ENCODE assay signal across 10 cellular contexts in the genomic region with DNA sequence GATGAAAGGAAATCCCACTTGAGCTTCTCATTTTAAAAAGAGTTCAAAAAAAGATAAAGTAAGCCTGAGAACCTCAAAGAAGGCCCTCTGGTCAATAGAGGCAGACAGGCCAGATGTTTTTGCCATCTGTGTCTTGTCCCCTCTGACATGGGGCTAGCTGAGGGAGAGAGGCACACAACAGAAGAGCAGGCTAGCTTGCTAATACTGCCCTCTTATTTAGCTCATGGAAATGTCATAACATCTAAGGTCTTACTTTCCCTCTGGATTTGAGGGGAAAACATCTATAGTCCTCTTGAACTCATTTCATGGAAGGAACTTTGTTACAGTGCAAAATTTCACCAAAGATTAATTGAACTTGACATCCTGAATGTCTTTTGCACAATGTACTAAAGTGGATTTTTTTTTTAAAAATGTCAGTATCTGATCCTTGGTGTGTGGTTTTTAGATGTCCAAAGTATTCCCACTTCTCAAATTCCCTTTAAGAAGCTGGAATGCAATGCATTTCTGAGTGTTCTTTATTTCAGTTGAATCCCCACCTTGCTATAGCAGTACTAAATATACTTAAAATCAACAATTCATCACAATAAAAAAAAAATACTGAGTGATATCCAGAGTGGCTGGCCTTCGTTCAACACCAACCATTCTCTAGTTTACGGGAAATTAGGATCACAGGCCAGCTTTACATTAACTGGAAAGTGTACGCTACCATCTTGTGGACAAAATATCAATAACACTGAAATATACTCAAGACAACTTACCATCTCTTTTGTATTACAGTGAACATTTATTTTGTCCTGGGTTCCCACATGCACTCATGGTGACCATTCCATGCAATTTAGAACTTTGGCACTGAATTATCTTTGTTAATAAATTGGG.
DNase-seq lines count a peak whose midpoint lies in the region; ATAC-seq and TF ChIP-seq lines count a peak whose summit lies in the region.
"Had no signal": no experiment of that assay in that cellular context is flagged by ENCODE, and none has a peak within 500 bp of the region (broad histone marks: within the 10 kb centered on the region; RNA-seq: fewer than 3 reads in every experiment).

No MANE protein-coding gene starts in this region.

- no peak overlapping the region for H2BK5ac ChIP-seq in neuronal stem cell (ENCODE audit: low read length)

- H3K79me1 ChIP-seq in neuronal stem cell (ENCODE audit: low read depth, low read length), result no peaks in the 10 kb centered on the region

- H3K36me3 Mint-ChIP-seq in progenitor cell of endocrine pancreas (ENCODE audit: insufficient read depth), result no peaks in the 10 kb centered on the region

- peak; percentile 16; the same call in 1 of the 3 replicates for TF ChIP-seq CTCF in GM12872 (IDR thresholded peaks at IDR 0.05; ENCODE audit: insufficient read depth, low read depth, low read length)
- peak; percentile 55 for TF ChIP-seq CTCF in progenitor cell of endocrine pancreas (IDR thresholded peaks at IDR 0.05; ENCODE audit: unreplicated experiment)

- H3K27ac ChIP-seq in neuronal stem cell (replicated peaks; ENCODE audit: low read length), result no peak overlapping the region

- no peaks in the 10 kb centered on the region for H3K27me3 Mint-ChIP-seq in progenitor cell of endocrine pancreas
- H3K27me3 Mint-ChIP-seq: memory B cell had no signal

- no peak overlapping the region for H3K4ac ChIP-seq in neuronal stem cell (ENCODE audit: low read length)

- no peak overlapping the region for H3K4me3 ChIP-seq in neuronal stem cell (ENCODE audit: low read length in 2 of 2)

- WGBS in neuronal stem cell (ENCODE audit: extremely low coverage in 2 of 2, insufficient read length in 2 of 2, insufficient replicate concordance in 1 of 2), 2 donors, result no CpG with 5 or more reads among the region's 3 CpGs

- ATAC-seq in GM19328 (IDR thresholded peaks at IDR 0.05; ENCODE audit: unreplicated experiment), result no peak

- no peaks in the 10 kb centered on the region for H3K4me1 Mint-ChIP-seq in progenitor cell of endocrine pancreas (ENCODE audit: low read depth)

- in situ Hi-C loops in T47D (cut with HindIII; ENCODE audit: low pct_unique_long_range_greater_than_20kb, low sequenced_read_pairs), result no loop called here

- H3K4me1 ChIP-seq in neuronal stem cell (ENCODE audit: control insufficient read depth in 2 of 2, insufficient read depth in 1 of 2, low read depth in 1 of 2, low read length in 2 of 2), result no peaks in the 10 kb centered on the region

- no peak overlapping the region for H4K8ac ChIP-seq in neuronal stem cell (ENCODE audit: low read depth, low read length)

- H2BK15ac ChIP-seq in neuronal stem cell (ENCODE audit: low read length), result no peak overlapping the region

- no peak overlapping the region for H3K4me3 Mint-ChIP-seq in progenitor cell of endocrine pancreas (ENCODE audit: low read depth)
- H3K4me3 Mint-ChIP-seq: memory B cell had no signal

- H3K23ac ChIP-seq in neuronal stem cell (ENCODE audit: low read depth, low read length, poor library complexity), result no peak overlapping the region

- DNase-seq in NCI-H1694 (lab: John Stamatoyannopoulos, UW) (peak; percentile 17), T47D (ENCODE audit: low read depth in 1 of 2, low spot score in 1 of 2) (peak; percentile 37 to 67), progenitor cell of endocrine pancreas (ENCODE audit: low spot score, unreplicated experiment) (no peak), neuronal stem cell (ENCODE audit: low spot score) (no peak), iPS-NIHi7 (ENCODE audit: extremely low spot score) (no peak), NCI-H1092 treated with DMSO at 0.1 percent for 48 hours (lab: John Stamatoyannopoulos, UW) (no peak)
- DNase-seq: activated T-cell treated with anti-CD3 and anti-CD28 coated beads, Interleukin-2, amount 50 U/mL, for 1 hour had no signal

- no peak overlapping the region for H2BK120ac ChIP-seq in neuronal stem cell (ENCODE audit: low read depth, low read length)

- H3K9me3 ChIP-seq in neuronal stem cell (replicated peaks in 1 of 2; ENCODE audit: control insufficient read depth in 2 of 2, insufficient read depth in 1 of 2, low read depth in 1 of 2, low read length in 2 of 2), result peaks cover 0 to 1% of the 10 kb centered on the region in 2 donors

- H3K4me2 ChIP-seq in neuronal stem cell (ENCODE audit: insufficient read depth, low read length, poor library complexity, severe bottlenecking), result no peak overlapping the region

- no peaks in the 10 kb centered on the region for H3K36me3 ChIP-seq in neuronal stem cell (replicated peaks in 1 of 2; ENCODE audit: control insufficient read depth in 2 of 2, insufficient read depth in 2 of 2, low read length in 2 of 2)

- H2BK12ac ChIP-seq in neuronal stem cell (ENCODE audit: low read length), result no peak overlapping the region

- H3K27me3 ChIP-seq in neuronal stem cell (ENCODE audit: control insufficient read depth in 3 of 3, insufficient read depth in 3 of 3, low read depth in 1 of 3, low read length in 3 of 3), result no peaks in the 10 kb centered on the region

- no peak overlapping the region for H3K18ac ChIP-seq in neuronal stem cell (ENCODE audit: low read length)

- H2AK5ac ChIP-seq in neuronal stem cell (ENCODE audit: low read depth, low read length), result no peak overlapping the region

- no peak overlapping the region for H3K27ac Mint-ChIP-seq in progenitor cell of endocrine pancreas
- H3K27ac Mint-ChIP-seq: memory B cell had no signal

- peaks cover 5% of the 10 kb centered on the region for H3K9me3 Mint-ChIP-seq in progenitor cell of endocrine pancreas (ENCODE audit: low read depth)

- no peak overlapping the region for H4K91ac ChIP-seq in neuronal stem cell (ENCODE audit: low read depth, low read length, poor library complexity)

- no peak overlapping the region for H3K9ac ChIP-seq in neuronal stem cell (ENCODE audit: low read depth, low read length, poor library complexity)

- no peak overlapping the region for H3K14ac ChIP-seq in neuronal stem cell (ENCODE audit: low read length)

- H2AFZ ChIP-seq in neuronal stem cell (ENCODE audit: low read length), result no peak overlapping the region

Comparison
In these comparisons a context has a peak if more than half of its experiments do, and no peak if none do; other contexts are left out.
1. DNase-seq: peak in NCI-H1694 (single experiment) and T47D (2 of 2); none in progenitor cell of endocrine pancreas (single experiment), neuronal stem cell (single experiment), iPS-NIHi7 (single experiment) and NCI-H1092 treated with DMSO at 0.1 percent for 48 hours (single experiment).